Comparison of ENCODE assay signal across 11 cellular contexts in genomic region chr15:45048784-45049631, GRCh38. TPM values are rescaled to one million over a fixed set of nuclear protein-coding genes. Genes with fewer than 3 reads are reported as not detected.
DNase-seq lines count a peak whose midpoint lies in the region; ATAC-seq, FAIRE-seq and TF ChIP-seq lines count a peak whose summit lies in the region.
"Had no signal": no experiment of that assay in that cellular context is flagged by ENCODE, and none has a peak within 500 bp of the region (broad histone marks: within the 10 kb centered on the region; RNA-seq: fewer than 3 reads in every experiment).

No MANE protein-coding gene starts in this region.

- WGBS in K562 (ENCODE audit: insufficient coverage, low coverage, missing lambda C conversion rate): 0% methylated on average over 7 of the region's 7 CpGs

- H3K36me3 Mint-ChIP-seq in natural killer cell: no peaks in the 10 kb centered on the region

- peak overlapping the region; percentile 81 for H3K4me2 ChIP-seq in K562 (ENCODE audit: insufficient read depth, low read length)

- peak overlapping the region; percentile 4; the same call in 1 of the 2 replicates for H3K4me3 ChIP-seq in K562

- ATAC-seq in K562 (peak; percentile 93), natural killer cell (peak in 2 of 3 donors; percentile 52 to 92)

- H3K4me3 Mint-ChIP-seq in natural killer cell: no peak overlapping the region
- H3K4me3 Mint-ChIP-seq: activated naive CD8-positive, alpha-beta T cell had no signal

- H4K20me1 ChIP-seq in K562 (replicated peaks; ENCODE audit: control insufficient read depth, insufficient read depth, low read length): no peaks in the 10 kb centered on the region

- H3K27me3 ChIP-seq in K562 (ENCODE audit: control insufficient read depth in 2 of 2, insufficient read depth in 2 of 2, low read length in 2 of 2): no peaks in the 10 kb centered on the region

- no peak; a peak in 1 of 4 replicates for TF ChIP-seq RAD21 in K562 (CRISPR knock-in tag; conservative IDR thresholded peaks at IDR 0.05 in 1 of 2, IDR thresholded peaks at IDR 0.05 in 1 of 2)

- FAIRE-seq in K562 (lab: Jason Lieb, UNC): peak; percentile 96
- FAIRE-seq in HTR-8/SVneo (lab: Jason Lieb, UNC): no peak
- FAIRE-seq: G401.6 had no signal

- 0 out of 2 replicates have a peak overlapping the region, but pooled peaks have one; percentile 17 for H2AFZ ChIP-seq in K562 (ENCODE audit: low read depth, low read length)

- no peaks in the 10 kb centered on the region for H3K9me1 ChIP-seq in K562 (ENCODE audit: control insufficient read depth, insufficient read depth, low read length)

- H3K79me2 ChIP-seq in K562 (ENCODE audit: control insufficient read depth, insufficient read depth, low read length): peaks cover 9% of the 10 kb centered on the region; the same call in 1 of the 3 replicates

- no peak for TF ChIP-seq POLR2A in K562 (conservative IDR thresholded peaks at IDR 0.05)

- DNase-seq in GM13977 (ENCODE audit: low spot score) (peak; percentile 41), HUDEP-2 (lab: John Stamatoyannopoulos, UW; ENCODE audit: unreplicated experiment in 76 of 76) (peak; percentile 14 to 94 (median 76)), K562 (ENCODE audit: extremely low read depth in 1 of 4, low spot score in 3 of 4) (peak; percentile 86 to 94 (median 90)), natural killer cell (no peak), HTR-8/SVneo (ENCODE audit: insufficient read length, low spot score) (no peak), cortex of kidney (lab: John Stamatoyannopoulos, UW) (no peak)
- no peak for DNase-seq in activated CD4-positive, alpha-beta T cell treated with anti-CD3 and anti-CD28 coated beads for 1 hour
- DNase-seq in NK-92 treated with Interleukin-12 subunit alpha and Interleukin-12 subunit beta, amount 100 ng/mL, for 24 hours (lab: John Stamatoyannopoulos, UW): no peak
- DNase-seq: NCI-H1092 treated with DMSO at 0.1 percent for 48 hours had no signal

- no TSS peak for BruUV-seq in K562 (replicated peaks; lab: Mats Ljungman, UMichigan)

- H3K9ac ChIP-seq in K562 (ENCODE audit: insufficient read depth in 1 of 2, low read depth in 2 of 2, low read length in 2 of 2): peak overlapping the region in 1 of 2 experiments; percentile 37; a peak in 2 of 4 replicates

- in situ Hi-C loops in GM13977 (cut with MboI; ENCODE audit: low pct_unique_long_range_greater_than_20kb, low sequenced_read_pairs, unreplicated experiment): loop anchor here (25.0 kb wide), 1 partner anchor 187 kb away; no protein-coding TSS in a partner anchor
- in situ Hi-C loops in K562 (cut with MboI): loop anchor here (10.0 kb wide), 1 partner anchor 204 kb away; no protein-coding TSS in a partner anchor

- H3K4me1 ChIP-seq in K562 (replicated peaks in 1 of 2; ENCODE audit: control insufficient read depth in 2 of 2, insufficient read depth in 2 of 2, low read length in 2 of 2): peaks cover 7 to 43% of the 10 kb centered on the region in 2 experiments; a peak in 4 of 5 replicates

- H3K36me3 ChIP-seq in K562 (ENCODE audit: control insufficient read depth, insufficient read depth, low read length): peaks cover 32% of the 10 kb centered on the region

- CTCF ChIA-PET in K562 (lab: Yijun Ruan, JAX; ENCODE audit: low intra/inter-chr PET ratio): interaction anchor here (1.1 kb wide), 1 partner anchor 69 kb away, joined by 3 read pairs; no protein-coding TSS in a partner anchor

- H3K4me1 Mint-ChIP-seq in natural killer cell: no peaks in the 10 kb centered on the region

- TF ChIP-seq CTCF in GM13977 (IDR thresholded peaks at IDR 0.05; ENCODE audit: extremely low read depth, insufficient read depth, missing control alignments) (no peak), K562 (IDR thresholded peaks at IDR 0.05 in 2 of 3, conservative IDR thresholded peaks at IDR 0.05 in 1 of 3; ENCODE audit: insufficient read depth in 2 of 3, low read depth in 1 of 3, low read length in 3 of 3) (no peak), natural killer cell (IDR thresholded peaks at IDR 0.05) (no peak)

- POLR2A ChIA-PET in K562 (lab: Yijun Ruan, JAX): interaction anchor here (0.5 to 1.0 kb wide), 8 partner anchors 11 to 410 kb away, joined by 3 to 4 read pairs (median 3); partner anchors contain the start of genes B2M, PATL2 and SPG11

- intact Hi-C loops in K562 (cut with micrococcal nuclease): no loop called here
- intact Hi-C loops in natural killer cell (cut with micrococcal nuclease): no loop called here

- no peaks in the 10 kb centered on the region for H3K27me3 Mint-ChIP-seq in natural killer cell (ENCODE audit: low read depth in 2 of 2)
- H3K27me3 Mint-ChIP-seq: activated naive CD8-positive, alpha-beta T cell had no signal

- H3K27ac ChIP-seq in K562 (ENCODE audit: extremely low read depth, low read depth, low read length): peak overlapping the region; percentile 78

- peaks cover 17% of the 10 kb centered on the region for H3K9me3 ChIP-seq in K562 (replicated peaks; ENCODE audit: control insufficient read depth, insufficient read depth, low read depth, low read length)

- peak; percentile 92 for TF ChIP-seq EP300 in K562 (IDR thresholded peaks at IDR 0.05; ENCODE audit: low read length)

- H3K9me3 Mint-ChIP-seq in natural killer cell: no peaks in the 10 kb centered on the region

- no peak overlapping the region for H3K27ac Mint-ChIP-seq in natural killer cell
- H3K27ac Mint-ChIP-seq: activated naive CD8-positive, alpha-beta T cell had no signal

TF ChIP-seq in K562, 482 proteins besides CTCF, POLR2A, EP300 and RAD21 (continues in another document):
- peak; percentile 90 for TF ChIP-seq TAL1 (IDR thresholded peaks at IDR 0.05)
- peak; percentile 91 for TF ChIP-seq HDAC2 (IDR thresholded peaks at IDR 0.05)
- no peak for TF ChIP-seq ZNF77 (CRISPR knock-in tag; IDR thresholded peaks at IDR 0.05)
- peak; percentile 53; the same call in 1 of the 2 replicates for TF ChIP-seq ESRRA (IDR thresholded peaks at IDR 0.05; ENCODE audit: borderline replicate concordance, low read depth)
- peak; percentile 76 for TF ChIP-seq CHAMP1 (IDR thresholded peaks at IDR 0.05)
- TF ChIP-seq ZBTB12 (CRISPR knock-in tag; IDR thresholded peaks at IDR 0.05): peak; percentile 90
- no peak for TF ChIP-seq ZBTB9 (CRISPR knock-in tag; IDR thresholded peaks at IDR 0.05)
- TF ChIP-seq SREBF2 (CRISPR knock-in tag; IDR thresholded peaks at IDR 0.05): no peak
- TF ChIP-seq ZNF766 (CRISPR knock-in tag; conservative IDR thresholded peaks at IDR 0.05): peak; percentile 94

RNA-seq across cellular contexts. Expression of gene SORD, which starts 26.0 kb away (rescaled TPM):
- total RNA-seq in K562 (2011; cell fraction: chromatin; rRNA removed; ENCODE audit: low replicate concordance): 22.5 and 36.4 TPM in 2 replicates
- 26.7 and 27.8 TPM in 2 replicates for total RNA-seq in K562 (2011; cell fraction: nucleolus; rRNA removed)
- total RNA-seq in K562 (2011; cell fraction: nucleoplasm; rRNA removed): 32.0 and 36.6 TPM in 2 replicates
- 38.5 and 39.3 TPM in 2 replicates for total RNA-seq in K562 (2014; rRNA removed)
- total RNA-seq in K562 (2014; rRNA removed; fragmentation: Illumina TruSeq; extraction: Trizol): 22.7 and 28.3 TPM in 2 replicates
- total RNA-seq in K562 (2015; rRNA removed; fragmentation: Illumina TruSeq; extraction: Trizol): 19.3 and 21.3 TPM in 2 replicates
- 43.8 and 44.6 TPM in 2 replicates for total RNA-seq in K562 (2021)
- polyA plus RNA-seq in K562 (2011; rRNA removed): 62.2 and 79.2 TPM in 2 replicates
- 63.9 and 78.2 TPM in 2 replicates for polyA plus RNA-seq in K562 (2011; cell fraction: cytosol; rRNA removed)
- 64.5 and 74.7 TPM in 2 replicates for polyA plus RNA-seq in K562 (2011; cell fraction: nucleus; rRNA removed)
- polyA plus RNA-seq in K562 (2012): 26.7 and 28.9 TPM in 2 replicates
- polyA plus RNA-seq in K562 (2014; fragmentation: Illumina TruSeq; extraction: Trizol): 37.7 and 38.4 TPM in 2 replicates
- 10 to 100 TPM in 1 of 2 experiments, 1 to 10 TPM in 1; 5.9 to 14.1 TPM for polyA plus RNA-seq in K562 (2014; fragmentation: Nextera tagmentation; extraction: Ambion mirVana)
- 29.6 and 42.3 TPM in 2 replicates for polyA plus RNA-seq in K562 (2014; rRNA removed)
- polyA minus RNA-seq in K562 (2011; rRNA and poly(A)+ RNA removed): 57.5 and 71.7 TPM in 2 replicates
- polyA minus RNA-seq in K562 (2011; cell fraction: cytosol; rRNA and poly(A)+ RNA removed): 36.1 and 36.4 TPM in 2 replicates
- polyA minus RNA-seq in K562 (2011; cell fraction: nucleus; rRNA and poly(A)+ RNA removed): 20.4 and 21.5 TPM in 2 replicates
- total RNA-seq in natural killer cell: 1 to 10 TPM; 2.6 to 5.7 (median 2.8) TPM

Comparison
In these comparisons a context has a peak if more than half of its experiments do, and no peak if none do; other contexts are left out.
1. DNase-seq: peak in GM13977 (single experiment), HUDEP-2 (76 of 76) and K562 (4 of 4); none in natural killer cell (single experiment), HTR-8/SVneo (single experiment), activated CD4-positive, alpha-beta T cell treated with anti-CD3 and anti-CD28 coated beads for 1 hour (single experiment), cortex of kidney (single experiment) and NK-92 treated with Interleukin-12 subunit alpha and Interleukin-12 subunit beta, amount 100 ng/mL, for 24 hours (single experiment).